29 cellular contexts compared by ENCODE assay signal in genomic region chr14:24613241-24613640, GRCh38. TPM values are rescaled to one million over a fixed set of nuclear protein-coding genes. Genes with fewer than 3 reads are reported as not detected.
DNase-seq lines count a peak whose midpoint lies in the region; ATAC-seq and TF ChIP-seq lines count a peak whose summit lies in the region.
"Had no signal": no experiment of that assay in that cellular context is flagged by ENCODE, and none has a peak within 500 bp of the region (broad histone marks: within the 10 kb centered on the region; RNA-seq: fewer than 3 reads in every experiment).

No MANE protein-coding gene starts in this region.

- H3K23ac ChIP-seq in neuronal stem cell (ENCODE audit: low read depth, low read length, poor library complexity): no peak overlapping the region

- H3K4me3 ChIP-seq in epithelial cell of esophagus (ENCODE audit: low read length) (no peak overlapping the region), left ventricle myocardium inferior (no peak overlapping the region), neuronal stem cell (ENCODE audit: low read length in 2 of 2) (no peak overlapping the region)
- H3K4me3 ChIP-seq: gastrocnemius medialis, right lobe of liver, SJCRH30, suprapubic skin had no signal

- H3K14ac ChIP-seq in neuronal stem cell (ENCODE audit: low read length): no peak overlapping the region

- no CpG with 5 or more reads among the region's 1 CpG for whole genome bisulfite sequencing in neuronal stem cell (ENCODE audit: extremely low coverage in 2 of 2, insufficient read length in 2 of 2, insufficient replicate concordance in 1 of 2), 2 donors

- H3K27ac ChIP-seq in left ventricle myocardium inferior (replicated peaks) (no peak overlapping the region), neuronal stem cell (replicated peaks; ENCODE audit: low read length) (no peak overlapping the region)
- H3K27ac ChIP-seq: gastrocnemius medialis, parathyroid adenoma, right lobe of liver, SJCRH30, suprapubic skin, VCaP had no signal

- H3K4ac ChIP-seq in neuronal stem cell (ENCODE audit: low read length): no peak overlapping the region

- no peak overlapping the region for H3K4me2 ChIP-seq in neuronal stem cell (ENCODE audit: insufficient read depth, low read length, poor library complexity, severe bottlenecking)

- TF ChIP-seq CTCF in epithelial cell of esophagus (IDR thresholded peaks at IDR 0.05; ENCODE audit: insufficient read depth, low read depth, low read length, missing control alignments) (no peak), left ventricle myocardium inferior (IDR thresholded peaks at IDR 0.05; ENCODE audit: borderline replicate concordance) (no peak)

- H3K9ac ChIP-seq in neuronal stem cell (ENCODE audit: low read depth, low read length, poor library complexity): no peak overlapping the region
- H3K9ac ChIP-seq: parathyroid adenoma had no signal

- H2AFZ ChIP-seq in neuronal stem cell (ENCODE audit: low read length): no peak overlapping the region
- H2AFZ ChIP-seq: parathyroid adenoma had no signal

- no peak overlapping the region for H4K91ac ChIP-seq in neuronal stem cell (ENCODE audit: low read depth, low read length, poor library complexity)

- no peak overlapping the region for H2BK12ac ChIP-seq in neuronal stem cell (ENCODE audit: low read length)

- no peak overlapping the region for H2BK15ac ChIP-seq in neuronal stem cell (ENCODE audit: low read length)

- H2BK120ac ChIP-seq in neuronal stem cell (ENCODE audit: low read depth, low read length): no peak overlapping the region

- no peak overlapping the region for H2BK5ac ChIP-seq in neuronal stem cell (ENCODE audit: low read length)

- H4K8ac ChIP-seq in neuronal stem cell (ENCODE audit: low read depth, low read length): no peak overlapping the region

- no peaks in the 10 kb centered on the region for H3K36me3 ChIP-seq in left ventricle myocardium inferior
- no peaks in the 10 kb centered on the region for H3K36me3 ChIP-seq in neuronal stem cell (replicated peaks in 1 of 2; ENCODE audit: control insufficient read depth in 2 of 2, insufficient read depth in 2 of 2, low read length in 2 of 2)
- H3K36me3 ChIP-seq: gastrocnemius medialis, right lobe of liver, SJCRH30, suprapubic skin had no signal

- H3K4me1 ChIP-seq in left ventricle myocardium inferior (no peaks in the 10 kb centered on the region), neuronal stem cell (ENCODE audit: control insufficient read depth in 2 of 2, insufficient read depth in 1 of 2, low read depth in 1 of 2, low read length in 2 of 2) (no peaks in the 10 kb centered on the region)
- H3K4me1 ChIP-seq: gastrocnemius medialis, parathyroid adenoma, right lobe of liver, SJCRH30, suprapubic skin had no signal

- H3K9me3 ChIP-seq in left ventricle myocardium inferior (replicated peaks): peaks cover 9% of the 10 kb centered on the region
- peaks cover 0 to 2% of the 10 kb centered on the region in 2 donors for H3K9me3 ChIP-seq in neuronal stem cell (replicated peaks in 1 of 2; ENCODE audit: control insufficient read depth in 2 of 2, insufficient read depth in 1 of 2, low read depth in 1 of 2, low read length in 2 of 2)
- H3K9me3 ChIP-seq: gastrocnemius medialis, right lobe of liver, SJCRH30 had no signal

- DNase-seq in AML-193 (lab: John Stamatoyannopoulos, UW) (peak; percentile 61 to 80), NOMO-1 treated with dmso at 0.1 percent for 144 hours (lab: John Stamatoyannopoulos, UW; ENCODE audit: unreplicated experiment) (peak; percentile 5), epithelial cell of esophagus (ENCODE audit: low read depth) (peak; percentile 55), left ventricle myocardium inferior (no peak), NCI-H2196 (lab: John Stamatoyannopoulos, UW; ENCODE audit: unreplicated experiment) (no peak), neuronal stem cell (ENCODE audit: low spot score) (no peak)
- DNase-seq: activated naive CD4-positive, alpha-beta T cell treated with anti-CD3 and anti-CD28 coated beads for 36 hours; activated T-cell treated with anti-CD3 and anti-CD28 coated beads for 4 hours; anterior cingulate cortex; CD4-positive, alpha-beta T cell; central memory CD4-positive, alpha-beta T cell; DMS53; gastrocnemius medialis; H7; kidney glomerular epithelial cell; mesendoderm; naive thymus-derived CD8-positive, alpha-beta T cell; NCI-H2107; NCI-H524; PC-3; right lobe of liver; SJCRH30; stimulated activated CD8-positive, alpha-beta memory T cell treated with anti-CD3 and anti-CD28 coated beads, Interleukin-4, amount 100 ng/mL, for 48 hours had no signal

- no peak overlapping the region for H3K18ac ChIP-seq in neuronal stem cell (ENCODE audit: low read length)

- no peak overlapping the region for H2AK5ac ChIP-seq in neuronal stem cell (ENCODE audit: low read depth, low read length)

- ATAC-seq in GM18858 (IDR thresholded peaks at IDR 0.05; ENCODE audit: unreplicated experiment) (peak; percentile 50), GM19467 (IDR thresholded peaks at IDR 0.05; ENCODE audit: unreplicated experiment) (no peak)
- ATAC-seq: gastrocnemius medialis; naive thymus-derived CD8-positive, alpha-beta T cell; PC-3; right lobe of liver had no signal

- intact Hi-C loops in left ventricle myocardium inferior (cut with micrococcal nuclease): no loop called here

- H3K79me1 ChIP-seq in neuronal stem cell (ENCODE audit: low read depth, low read length): no peaks in the 10 kb centered on the region

- H3K27me3 ChIP-seq in left ventricle myocardium inferior (ENCODE audit: low read depth) (peaks cover 21% of the 10 kb centered on the region), neuronal stem cell (ENCODE audit: control insufficient read depth in 3 of 3, insufficient read depth in 3 of 3, low read depth in 1 of 3, low read length in 3 of 3) (peaks cover 0 to 5% (median 0%) of the 10 kb centered on the region in 3 experiments)
- H3K27me3 ChIP-seq: gastrocnemius medialis, right lobe of liver, SJCRH30, suprapubic skin had no signal

RNA-seq across cellular contexts. Expression of gene GZMH, which starts 3.8 kb away (rescaled TPM):
- not detected for total RNA-seq in left ventricle myocardium inferior
- polyA plus RNA-seq in neuronal stem cell (2013, experiment 1 of 2): not detected
- polyA plus RNA-seq in neuronal stem cell (2013, experiment 2 of 2): not detected
- total RNA-seq: esophagus mucosa, gastrocnemius medialis, H7, PC-3, SJCRH30, suprapubic skin had no signal

RNA-seq across cellular contexts. Expression of gene GZMB, which starts 20.7 kb away (rescaled TPM):
- total RNA-seq in left ventricle myocardium inferior: 0.52 TPM
- not detected for polyA plus RNA-seq in neuronal stem cell (2013, experiment 1 of 2)
- not detected for polyA plus RNA-seq in neuronal stem cell (2013, experiment 2 of 2)
- total RNA-seq: H7, PC-3, SJCRH30 had no signal

RNA-seq across cellular contexts. Expression of gene CTSG, which starts 37.2 kb away (rescaled TPM):
- 0.80 TPM for total RNA-seq in left ventricle myocardium inferior
- not detected for polyA plus RNA-seq in neuronal stem cell (2013, experiment 1 of 2)
- polyA plus RNA-seq in neuronal stem cell (2013, experiment 2 of 2): not detected
- total RNA-seq: CD4-positive, alpha-beta T cell; esophagus mucosa; naive thymus-derived CD8-positive, alpha-beta T cell; PC-3; SJCRH30 had no signal
- polyA plus RNA-seq: naive thymus-derived CD8-positive, alpha-beta T cell had no signal

Comparison
In these comparisons a context has a peak if more than half of its experiments do, and no peak if none do; other contexts are left out.
1. DNase-seq: peak in AML-193 (2 of 2), NOMO-1 treated with dmso at 0.1 percent for 144 hours (single experiment) and epithelial cell of esophagus (single experiment); none in left ventricle myocardium inferior (single experiment), NCI-H2196 (single experiment) and neuronal stem cell (single experiment).